In the genomic region with DNA sequence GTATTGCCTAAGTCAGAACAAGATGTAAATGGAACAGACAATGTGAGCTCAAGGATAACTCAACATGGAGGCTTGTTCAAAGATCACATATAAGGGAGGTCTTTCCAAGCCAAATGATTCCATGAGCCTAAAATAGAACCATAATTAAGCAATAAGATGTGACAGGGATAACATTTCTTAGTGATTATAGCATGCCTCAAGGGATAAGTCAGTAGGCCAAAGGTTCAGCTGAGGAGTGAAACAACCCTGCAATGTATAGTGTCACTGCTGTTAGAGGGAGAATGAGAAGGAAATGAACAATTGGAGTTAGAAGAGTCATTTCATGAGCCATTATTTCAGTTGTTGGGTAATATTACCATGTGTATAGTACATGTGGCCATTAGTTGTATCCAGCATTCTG, we compare ENCODE assay signal across 25 cellular contexts. TPM values are rescaled to one million over a fixed set of nuclear protein-coding genes. Genes with fewer than 3 reads are reported as not detected.
A peak's percentile ranks its signal among the peaks of the same experiment; 100 is the strongest.
DNase-seq lines count a peak whose midpoint lies in the region; ATAC-seq and TF ChIP-seq lines count a peak whose summit lies in the region.
"Had no signal": no experiment of that assay in that cellular context is flagged by ENCODE, and none has a peak within 500 bp of the region (broad histone marks: within the 10 kb centered on the region; RNA-seq: fewer than 3 reads in every experiment).

No MANE protein-coding gene starts in this region.

- H3K79me2 ChIP-seq in SK-N-SH (ENCODE audit: insufficient read depth), result no peaks in the 10 kb centered on the region

- peaks cover 7% of the 10 kb centered on the region for H3F3A ChIP-seq in SK-N-SH (replicated peaks; ENCODE audit: insufficient read depth)

- no peak overlapping the region for H3K9ac ChIP-seq in SK-N-SH

- H3K27me3 ChIP-seq in SK-N-SH (ENCODE audit: insufficient read depth), result no peaks in the 10 kb centered on the region
- H3K27me3 ChIP-seq: heart right ventricle, right lobe of liver, vagina had no signal

- H2AFZ ChIP-seq in SK-N-SH (ENCODE audit: low read depth), result no peak overlapping the region

- H3K27ac ChIP-seq in SK-N-SH (ENCODE audit: low read depth in 2 of 2, low read length in 1 of 2), result no peak overlapping the region
- H3K27ac ChIP-seq: 22Rv1, heart right ventricle, right lobe of liver, SK-N-MC, vagina had no signal

- no peaks in the 10 kb centered on the region for H3K9me3 ChIP-seq in SK-N-SH
- H3K9me3 ChIP-seq: right lobe of liver, vagina had no signal

- ATAC-seq in SK-N-SH treated with all-trans-retinoic acid at 6 μM for 48 hours (peak; percentile 22; the same call in 1 of the 3 replicates), GM18498 (IDR thresholded peaks at IDR 0.05; ENCODE audit: unreplicated experiment) (no peak)
- ATAC-seq: activated CD8-positive, alpha-beta T cell treated with anti-CD3 and anti-CD28 coated beads for 36 hours; activated naive CD4-positive, alpha-beta T cell treated with anti-CD3 and anti-CD28 coated beads, Interleukin-2, amount 50 U/mL, for 72 hours; CD8-positive, alpha-beta T cell; right lobe of liver; stimulated activated naive B cell treated with anti-CD40 and anti-IgM and Interleukin-4, amounts not matched to agents 10 μg/mL and 1 μg/mL and 100 μg/mL, for 72 hours had no signal

- no peak for TF ChIP-seq EP300 in SK-N-SH (IDR thresholded peaks at IDR 0.05; ENCODE audit: borderline replicate concordance in 1 of 2, low read depth in 1 of 2, low read length in 1 of 2)

- no peak for TF ChIP-seq RAD21 in SK-N-SH (IDR thresholded peaks at IDR 0.05; ENCODE audit: low read length)

- POLR2A ChIA-PET in SK-N-SH (lab: Yijun Ruan, JAX), result no interaction called here

- H3K4me3 ChIP-seq in SK-N-SH (ENCODE audit: low read depth in 2 of 2, low read length in 1 of 2), result no peak overlapping the region
- H3K4me3 ChIP-seq in cardiac fibroblast (replicated peaks in 1 of 2; ENCODE audit: low read depth in 2 of 2, low read length in 2 of 2), result no peak overlapping the region
- no peak overlapping the region for H3K4me3 ChIP-seq in fibroblast of villous mesenchyme (ENCODE audit: low read depth, low read length)
- H3K4me3 ChIP-seq: HAP-1, heart right ventricle, right lobe of liver, SK-N-MC, vagina had no signal

- CTCF ChIA-PET in SK-N-SH (lab: Yijun Ruan, JAX), result no interaction called here

- no peak overlapping the region for H3K4me2 ChIP-seq in SK-N-SH

- DNase-seq in SK-N-SH (no peak), cardiac fibroblast (ENCODE audit: low read depth in 2 of 2) (peak; percentile 50 to 85), fibroblast of villous mesenchyme (ENCODE audit: low read depth) (peak; percentile 47), stromal cell of bone marrow (ENCODE audit: low read depth) (peak; percentile 31), H4 (ENCODE audit: low spot score) (no peak)
- DNase-seq in activated CD8-positive, alpha-beta memory T cell treated with anti-CD3 and anti-CD28 coated beads for 24 hours, result no peak
- DNase-seq: activated CD8-positive, alpha-beta T cell treated with anti-CD3 and anti-CD28 coated beads for 36 hours; AML-193; aorta; CD8-positive, alpha-beta T cell; endodermal cell; GDM1; heart right ventricle; KG1; NCI-H146; right lobe of liver; stimulated activated naive B cell treated with anti-CD40 and anti-IgM and Interleukin-4, amounts not matched to agents 10 μg/mL and 1 μg/mL and 100 μg/mL, for 72 hours; T-helper 2 cell had no signal

- no peaks in the 10 kb centered on the region for H4K20me1 ChIP-seq in SK-N-SH (ENCODE audit: insufficient read depth)

- no peaks in the 10 kb centered on the region; a peak in 1 of 4 replicates for H3K4me1 ChIP-seq in SK-N-SH (ENCODE audit: control insufficient read depth in 1 of 2, insufficient read depth in 2 of 2, low read depth in 1 of 2, low read length in 1 of 2)
- H3K4me1 ChIP-seq: heart right ventricle, right lobe of liver had no signal

- H3K9me2 ChIP-seq in SK-N-SH, result no peaks in the 10 kb centered on the region

- TF ChIP-seq CTCF in SK-N-SH (IDR thresholded peaks at IDR 0.05) (no peak), cardiac fibroblast (IDR thresholded peaks at IDR 0.05; ENCODE audit: low read depth, low read length) (no peak), fibroblast of villous mesenchyme (IDR thresholded peaks at IDR 0.05; ENCODE audit: insufficient read depth, low read depth, low read length) (no peak)

- H3K36me3 ChIP-seq in SK-N-SH (replicated peaks in 1 of 2; ENCODE audit: control insufficient read depth in 1 of 2, insufficient read depth in 2 of 2, low read length in 1 of 2), result peaks cover 19 to 31% of the 10 kb centered on the region in 2 experiments

TF ChIP-seq in SK-N-SH treated with all-trans-retinoic acid at 6 μM for 48 hours, 23 proteins besides CTCF, POLR2A, EP300 and RAD21 (continues in another document):
- TF ChIP-seq, protein P1, sequence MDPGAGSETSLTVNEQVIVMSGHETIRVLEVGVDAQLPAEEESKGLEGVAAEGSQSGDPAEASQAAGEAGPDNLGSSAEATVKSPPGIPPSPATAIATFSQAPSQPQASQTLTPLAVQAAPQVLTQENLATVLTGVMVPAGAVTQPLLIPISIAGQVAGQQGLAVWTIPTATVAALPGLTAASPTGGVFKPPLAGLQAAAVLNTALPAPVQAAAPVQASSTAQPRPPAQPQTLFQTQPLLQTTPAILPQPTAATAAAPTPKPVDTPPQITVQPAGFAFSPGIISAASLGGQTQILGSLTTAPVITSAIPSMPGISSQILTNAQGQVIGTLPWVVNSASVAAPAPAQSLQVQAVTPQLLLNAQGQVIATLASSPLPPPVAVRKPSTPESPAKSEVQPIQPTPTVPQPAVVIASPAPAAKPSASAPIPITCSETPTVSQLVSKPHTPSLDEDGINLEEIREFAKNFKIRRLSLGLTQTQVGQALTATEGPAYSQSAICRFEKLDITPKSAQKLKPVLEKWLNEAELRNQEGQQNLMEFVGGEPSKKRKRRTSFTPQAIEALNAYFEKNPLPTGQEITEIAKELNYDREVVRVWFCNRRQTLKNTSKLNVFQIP (CRISPR knock-in tag; IDR thresholded peaks at IDR 0.05; ENCODE audit: borderline replicate concordance, low read depth), result no peak
- no peak for TF ChIP-seq ZC3H10 (CRISPR knock-in tag; IDR thresholded peaks at IDR 0.05)

TF ChIP-seq in SK-N-SH, 30 proteins besides CTCF, POLR2A, EP300 and RAD21:
- TF ChIP-seq FOSL2 (IDR thresholded peaks at IDR 0.05; ENCODE audit: borderline replicate concordance, low read depth), result no peak
- no peak for TF ChIP-seq TEAD4 (IDR thresholded peaks at IDR 0.05; ENCODE audit: borderline replicate concordance, insufficient read depth)
- no peak for TF ChIP-seq RCOR1 (IDR thresholded peaks at IDR 0.05; ENCODE audit: low read length)
- no peak for TF ChIP-seq NRF1 (IDR thresholded peaks at IDR 0.05; ENCODE audit: low read depth, low read length)
- no peak for TF ChIP-seq GABPA (IDR thresholded peaks at IDR 0.05; ENCODE audit: low read depth)
- TF ChIP-seq, protein P2, sequence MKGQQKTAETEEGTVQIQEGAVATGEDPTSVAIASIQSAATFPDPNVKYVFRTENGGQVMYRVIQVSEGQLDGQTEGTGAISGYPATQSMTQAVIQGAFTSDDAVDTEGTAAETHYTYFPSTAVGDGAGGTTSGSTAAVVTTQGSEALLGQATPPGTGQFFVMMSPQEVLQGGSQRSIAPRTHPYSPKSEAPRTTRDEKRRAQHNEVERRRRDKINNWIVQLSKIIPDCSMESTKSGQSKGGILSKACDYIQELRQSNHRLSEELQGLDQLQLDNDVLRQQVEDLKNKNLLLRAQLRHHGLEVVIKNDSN (IDR thresholded peaks at IDR 0.05; ENCODE audit: borderline replicate concordance, low read depth), result no peak
- TF ChIP-seq SIN3A (IDR thresholded peaks at IDR 0.05; ENCODE audit: borderline replicate concordance, low read depth, low read length), result no peak
- TF ChIP-seq, protein P3, sequence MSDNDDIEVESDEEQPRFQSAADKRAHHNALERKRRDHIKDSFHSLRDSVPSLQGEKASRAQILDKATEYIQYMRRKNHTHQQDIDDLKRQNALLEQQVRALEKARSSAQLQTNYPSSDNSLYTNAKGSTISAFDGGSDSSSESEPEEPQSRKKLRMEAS (IDR thresholded peaks at IDR 0.05; ENCODE audit: low read depth), result no peak
- TF ChIP-seq TCF12 (IDR thresholded peaks at IDR 0.05), result no peak
- TF ChIP-seq, protein P4, sequence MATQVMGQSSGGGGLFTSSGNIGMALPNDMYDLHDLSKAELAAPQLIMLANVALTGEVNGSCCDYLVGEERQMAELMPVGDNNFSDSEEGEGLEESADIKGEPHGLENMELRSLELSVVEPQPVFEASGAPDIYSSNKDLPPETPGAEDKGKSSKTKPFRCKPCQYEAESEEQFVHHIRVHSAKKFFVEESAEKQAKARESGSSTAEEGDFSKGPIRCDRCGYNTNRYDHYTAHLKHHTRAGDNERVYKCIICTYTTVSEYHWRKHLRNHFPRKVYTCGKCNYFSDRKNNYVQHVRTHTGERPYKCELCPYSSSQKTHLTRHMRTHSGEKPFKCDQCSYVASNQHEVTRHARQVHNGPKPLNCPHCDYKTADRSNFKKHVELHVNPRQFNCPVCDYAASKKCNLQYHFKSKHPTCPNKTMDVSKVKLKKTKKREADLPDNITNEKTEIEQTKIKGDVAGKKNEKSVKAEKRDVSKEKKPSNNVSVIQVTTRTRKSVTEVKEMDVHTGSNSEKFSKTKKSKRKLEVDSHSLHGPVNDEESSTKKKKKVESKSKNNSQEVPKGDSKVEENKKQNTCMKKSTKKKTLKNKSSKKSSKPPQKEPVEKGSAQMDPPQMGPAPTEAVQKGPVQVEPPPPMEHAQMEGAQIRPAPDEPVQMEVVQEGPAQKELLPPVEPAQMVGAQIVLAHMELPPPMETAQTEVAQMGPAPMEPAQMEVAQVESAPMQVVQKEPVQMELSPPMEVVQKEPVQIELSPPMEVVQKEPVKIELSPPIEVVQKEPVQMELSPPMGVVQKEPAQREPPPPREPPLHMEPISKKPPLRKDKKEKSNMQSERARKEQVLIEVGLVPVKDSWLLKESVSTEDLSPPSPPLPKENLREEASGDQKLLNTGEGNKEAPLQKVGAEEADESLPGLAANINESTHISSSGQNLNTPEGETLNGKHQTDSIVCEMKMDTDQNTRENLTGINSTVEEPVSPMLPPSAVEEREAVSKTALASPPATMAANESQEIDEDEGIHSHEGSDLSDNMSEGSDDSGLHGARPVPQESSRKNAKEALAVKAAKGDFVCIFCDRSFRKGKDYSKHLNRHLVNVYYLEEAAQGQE (IDR thresholded peaks at IDR 0.05; ENCODE audit: low read depth, low read length), result no peak

RNA-seq across cellular contexts. Expression of a gene that starts 24.9 kb away (rescaled TPM):
- 10.5 and 14.3 TPM in 2 replicates for polyA plus RNA-seq in SK-N-SH (2012; rRNA removed)
- polyA plus RNA-seq in SK-N-SH (2012; cell fraction: cytosol; rRNA removed), result 8.6 and 8.9 TPM in 2 replicates
- polyA plus RNA-seq in SK-N-SH (2012; cell fraction: nucleus; rRNA removed), result 16.7 and 51.1 TPM in 2 replicates
- 10.6 and 18.1 TPM in 2 replicates for total RNA-seq in fibroblast of villous mesenchyme
- 5.8 and 7.1 TPM in 2 replicates for total RNA-seq in H4 (2014; rRNA removed; shearing (Covaris generic))

Comparison
In these comparisons a context has a peak if more than half of its experiments do, and no peak if none do; other contexts are left out.
1. DNase-seq: peak in cardiac fibroblast (2 of 2), fibroblast of villous mesenchyme (single experiment) and stromal cell of bone marrow (single experiment); none in SK-N-SH (single experiment), H4 (single experiment) and activated CD8-positive, alpha-beta memory T cell treated with anti-CD3 and anti-CD28 coated beads for 24 hours (single experiment).